Comparison of ENCODE assay signal across 24 cellular contexts in genomic region chr6:5271926-5272325, GRCh38.
"Had no signal": no experiment of that assay in that cellular context is flagged by ENCODE, and none has a peak within 500 bp of the region (broad histone marks: within the 10 kb centered on the region; RNA-seq: fewer than 3 reads in every experiment).

No MANE protein-coding gene starts in this region.

- H3K27ac ChIP-seq: colonic mucosa, gastrocnemius medialis, left lung, prostate gland, right atrium auricular region, sigmoid colon, stomach, thyroid gland, uterus had no signal

- DNase-seq: colonic mucosa; effector CD8-positive, alpha-beta T cell; endodermal cell; erythroblast; gastrocnemius medialis; head of caudate nucleus; kidney; left cardiac atrium; left lung; mesendoderm; midbrain; naive thymus-derived CD8-positive, alpha-beta T cell; nephron progenitor cell; nucleus accumbens; sigmoid colon; stimulated activated CD4-positive, alpha-beta T cell treated with anti-CD3 and anti-CD28 coated beads, Interleukin-2, amount 100 ng/mL, for 24 hours; stimulated activated CD4-positive, alpha-beta T cell treated with anti-CD3 and anti-CD28 coated beads, Interleukin-4, amount 100 ng/mL, for 24 hours; stimulated activated naive CD4-positive, alpha-beta T cell treated with Interleukin-2 at 50 U/mL for 16 hours; stomach; thyroid gland; uterus had no signal

- H3K4me1 ChIP-seq: colonic mucosa, gastrocnemius medialis, left lung, prostate gland, right atrium auricular region, sigmoid colon, stomach, uterus had no signal

- H3K27me3 ChIP-seq: colonic mucosa, gastrocnemius medialis, left lung, right atrium auricular region, sigmoid colon, stomach, thyroid gland, uterus had no signal

- ATAC-seq: gastrocnemius medialis; left cardiac atrium; left lung; naive thymus-derived CD8-positive, alpha-beta T cell; stimulated activated effector memory CD8-positive, alpha-beta T cell treated with anti-CD3 and anti-CD28 coated beads, Interleukin-12 subunit alpha, Interleukin-12 subunit beta, amount 100 ng/mL, for 72 hours had no signal

- H3K36me3 ChIP-seq: colonic mucosa, gastrocnemius medialis, left lung, prostate gland, right atrium auricular region, sigmoid colon, stomach, thyroid gland, uterus had no signal

- FAIRE-seq: kidney had no signal

- H3K9me3 ChIP-seq: colonic mucosa, gastrocnemius medialis, left lung, prostate gland, right atrium auricular region, sigmoid colon, stomach, thyroid gland, uterus had no signal

- H3K4me3 ChIP-seq: colonic mucosa, gastrocnemius medialis, left lung, prostate gland, right atrium auricular region, sigmoid colon, stomach, thyroid gland, uterus had no signal
